28 cellular contexts compared by ENCODE assay signal in the genomic region with DNA sequence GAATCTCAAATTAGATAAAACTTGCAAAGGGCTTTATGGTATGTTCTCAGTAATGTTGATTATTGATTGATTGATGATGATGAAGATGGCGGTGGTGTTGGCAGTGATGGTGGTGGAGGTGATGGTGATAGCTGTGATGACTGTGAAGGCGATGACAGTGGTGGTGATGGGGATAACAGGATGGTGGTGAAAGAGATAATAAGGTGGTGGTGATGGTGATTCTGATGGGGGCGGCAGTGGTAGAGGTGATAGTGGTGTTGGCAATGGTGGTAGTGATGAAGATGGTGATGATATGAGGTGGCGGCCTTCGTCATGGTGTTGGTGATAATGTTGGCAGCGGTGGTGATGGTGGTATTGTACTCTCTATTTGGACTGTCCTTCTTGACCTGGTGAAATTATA.
"Had no signal": no experiment of that assay in that cellular context is flagged by ENCODE, and none has a peak within 500 bp of the region (broad histone marks: within the 10 kb centered on the region; RNA-seq: fewer than 3 reads in every experiment).

No MANE protein-coding gene starts in this region.

- H3K27ac Mint-ChIP-seq: activated CD4-positive, alpha-beta T cell treated with anti-CD3 and anti-CD28 coated beads, Interleukin-2, amount 10 ng/mL, durations not matched to agents 24 days and 14 days; activated CD8-positive, alpha-beta T cell treated with anti-CD3 and anti-CD28 coated beads, Interleukin-2, amount 10 ng/mL, durations not matched to agents 7 days and 5 days; activated naive CD4-positive, alpha-beta T cell treated with anti-CD3 and anti-CD28 coated beads, Interleukin-2, amount 50 U/mL, for 24 hours; activated T-cell treated with anti-CD3 and anti-CD28 coated beads, Interleukin-2, amount 50 U/mL, for 24 hours; activated T-helper 2 cell treated with anti-CD3 and anti-CD28 coated beads, Interferon-gamma antibody, Interleukin-2, Interleukin-4, amounts not matched to agents 10 μg/mL and 5 μg/mL and 100 μg/mL, durations not matched to agents 14 hours and 24 hours and 36 hours had no signal

- H3K27me3 Mint-ChIP-seq: activated CD4-positive, alpha-beta T cell treated with anti-CD3 and anti-CD28 coated beads, Interleukin-2, amount 10 ng/mL, durations not matched to agents 24 days and 14 days; activated naive CD4-positive, alpha-beta T cell treated with anti-CD3 and anti-CD28 coated beads, Interleukin-2, amount 50 U/mL, for 24 hours; activated T-cell treated with anti-CD3 and anti-CD28 coated beads, Interleukin-2, amount 50 U/mL, for 24 hours had no signal

- H3K9me3 Mint-ChIP-seq: activated CD4-positive, alpha-beta T cell treated with anti-CD3 and anti-CD28 coated beads, Interleukin-2, amount 10 ng/mL, durations not matched to agents 24 days and 14 days; activated naive CD4-positive, alpha-beta T cell treated with anti-CD3 and anti-CD28 coated beads, Interleukin-2, amount 50 U/mL, for 24 hours; activated T-cell treated with anti-CD3 and anti-CD28 coated beads, Interleukin-2, amount 50 U/mL, for 24 hours; activated T-helper 2 cell treated with anti-CD3 and anti-CD28 coated beads, Interferon-gamma antibody, Interleukin-2, Interleukin-4, amounts not matched to agents 10 μg/mL and 5 μg/mL and 100 μg/mL, durations not matched to agents 14 hours and 24 hours and 36 hours had no signal

- H3K4me3 ChIP-seq: cardiac muscle cell, PC-9 had no signal

- H3K4me2 ChIP-seq: KMS-11, PC-9 had no signal

- H3K27me3 ChIP-seq: cardiac muscle cell had no signal

- H2AFZ ChIP-seq: PC-9 had no signal

- DNase-seq: activated CD4-positive, alpha-beta T cell treated with anti-CD3 and anti-CD28 coated beads for 1 hour; activated CD4-positive, alpha-beta T cell treated with anti-CD3 and anti-CD28 coated beads, Interleukin-2, amount 10 ng/mL, durations not matched to agents 24 days and 14 days; activated CD4-positive, alpha-beta T cell treated with anti-CD3 and anti-CD28 coated beads, Interleukin-2, amount 50 U/mL, for 48 hours; activated CD4-positive, CD25-positive, alpha-beta regulatory T cell; activated CD8-positive, alpha-beta T cell treated with anti-CD3 and anti-CD28 coated beads, Interleukin-2, amount 10 ng/mL, durations not matched to agents 7 days and 5 days; activated gamma-delta T cell; activated naive CD4-positive, alpha-beta T cell treated with Interleukin-2 at 50 U/mL for 16 hours; activated T-cell treated with anti-CD3 and anti-CD28 coated beads, Interleukin-2, amount 50 U/mL, for 24 hours; MM.1S; MV-4-11; NCI-H1092; NCI-H1436 treated with DMSO at 0.1 percent for 48 hours; NCI-H1694 treated with DMSO at 0.1 percent for 48 hours; NCI-H2029; NCI-H345; NCI-H524 treated with DMSO at 0.1 percent for 48 hours; NK-92 treated with Interleukin-12 subunit alpha and Interleukin-12 subunit beta, amount 100 ng/mL, for 24 hours; PC-9; Right ventricle myocardium superior; SW 1271; T-helper 1 cell; T1000; WERI-Rb-1 had no signal

- H3K9ac ChIP-seq: KMS-11 had no signal

- H3K4me3 Mint-ChIP-seq: activated CD4-positive, alpha-beta T cell treated with anti-CD3 and anti-CD28 coated beads, Interleukin-2, amount 10 ng/mL, durations not matched to agents 24 days and 14 days; activated CD8-positive, alpha-beta T cell treated with anti-CD3 and anti-CD28 coated beads, Interleukin-2, amount 10 ng/mL, durations not matched to agents 7 days and 5 days; activated naive CD4-positive, alpha-beta T cell treated with anti-CD3 and anti-CD28 coated beads, Interleukin-2, amount 50 U/mL, for 24 hours; activated T-cell treated with anti-CD3 and anti-CD28 coated beads, Interleukin-2, amount 50 U/mL, for 24 hours had no signal

- H3K36me3 ChIP-seq: cardiac muscle cell, WERI-Rb-1 had no signal

- ATAC-seq: activated CD8-positive, alpha-beta T cell treated with anti-CD3 and anti-CD28 coated beads, Interleukin-2, amount 10 ng/mL, durations not matched to agents 7 days and 5 days had no signal

- H3K27ac ChIP-seq: cardiac muscle cell, KMS-11, PC-9, RWPE1, WERI-Rb-1 had no signal
